In the genomic region with DNA sequence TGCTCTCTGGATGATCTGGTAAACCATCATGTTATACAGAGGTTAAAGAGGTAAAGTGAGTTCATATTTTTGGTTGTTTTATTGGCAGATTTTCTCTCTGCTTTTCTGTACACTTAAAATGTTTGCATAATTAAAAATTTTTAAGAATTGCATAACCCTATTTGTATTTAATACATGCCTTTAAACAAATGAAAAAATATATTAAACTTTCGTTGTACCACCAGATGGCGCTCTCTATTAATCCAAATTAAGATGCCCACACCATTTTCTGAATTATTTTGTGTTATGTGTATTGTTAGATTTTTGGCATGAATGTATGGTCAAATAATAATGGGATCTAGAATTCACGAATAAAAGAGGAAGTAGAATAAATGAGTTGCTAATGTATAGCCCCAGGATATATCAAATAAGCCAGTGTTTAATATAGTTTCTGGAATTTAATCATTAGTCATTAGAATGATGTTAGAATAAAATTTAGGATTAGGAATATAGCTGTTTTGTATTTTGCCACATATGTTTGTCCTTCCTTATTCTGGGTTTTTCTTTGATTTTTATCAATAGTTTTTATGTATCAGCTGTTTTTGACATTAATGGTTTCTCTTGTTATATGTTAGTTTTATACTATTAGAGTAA, we compare ENCODE assay signal across 8 cellular contexts. TPM values are rescaled to one million over a fixed set of nuclear protein-coding genes. Genes with fewer than 3 reads are reported as not detected.
DNase-seq lines count a peak whose midpoint lies in the region; ATAC-seq and TF ChIP-seq lines count a peak whose summit lies in the region.

No MANE protein-coding gene starts in this region.

- H4K20me1 ChIP-seq in fibroblast of lung (ENCODE audit: control insufficient read depth, extremely low read depth, insufficient read depth, low read length), result peaks cover 2% of the 10 kb centered on the region

- no peaks in the 10 kb centered on the region for H3K9me3 ChIP-seq in Caco-2
- H3K9me3 ChIP-seq in RWPE2 (ENCODE audit: severe bottlenecking), result no peaks in the 10 kb centered on the region
- no peaks in the 10 kb centered on the region for H3K9me3 ChIP-seq in fibroblast of lung (ENCODE audit: control insufficient read depth, insufficient read depth, low read depth, low read length)

- DNase-seq in Caco-2 (peak in 1 of 2 experiments; percentile 23), KBM-7 (peak; percentile 64), RWPE2 (ENCODE audit: low spot score) (no peak), fibroblast of lung (ENCODE audit: low read depth in 2 of 2) (peak; percentile 19 to 77), retina (peak; percentile 18), left colon (no peak), lower leg skin (ENCODE audit: low spot score in 2 of 2) (no peak)

- no peaks in the 10 kb centered on the region for H3K36me3 ChIP-seq in Caco-2 (ENCODE audit: control insufficient read depth, insufficient read depth, low read length)
- no peaks in the 10 kb centered on the region for H3K36me3 ChIP-seq in RWPE2 (ENCODE audit: low read depth)
- no peaks in the 10 kb centered on the region for H3K36me3 ChIP-seq in fibroblast of lung (ENCODE audit: control insufficient read depth, insufficient read depth, low read length)

- H3K79me2 ChIP-seq in fibroblast of lung (ENCODE audit: control insufficient read depth, insufficient read depth, low read length), result no peaks in the 10 kb centered on the region

- ATAC-seq in RWPE2 (ENCODE audit: low read depth), result no peak
- no peak for ATAC-seq in GM18909 (IDR thresholded peaks at IDR 0.05; ENCODE audit: poor library complexity, unreplicated experiment)
- ATAC-seq in left colon, result no peak

- peaks cover 6% of the 10 kb centered on the region for H3K4me1 Mint-ChIP-seq in Caco-2 (ENCODE audit: low read depth, unreplicated experiment)

- WGBS in lower leg skin, 2 donors, result 1 to 2% methylated on average over 3 of the region's 3 CpGs

- H3K27ac ChIP-seq in RWPE2 (ENCODE audit: poor library complexity, severe bottlenecking), result no peak overlapping the region
- H3K27ac ChIP-seq in fibroblast of lung (ENCODE audit: insufficient read depth, low read length), result no peak overlapping the region

- intact Hi-C loops in Caco-2 (cut with micrococcal nuclease; ENCODE audit: unreplicated experiment) (loop anchor here (1.0 to 2.0 kb wide), 2 partner anchors 178 to 306 kb away; no protein-coding TSS in a partner anchor), left colon (cut with DNase I, micrococcal nuclease) (loop anchor here in 1 of 2 donors (2.0 kb wide), 1 partner anchor 178 kb away; no protein-coding TSS in a partner anchor), lower leg skin (cut with DNase I; ENCODE audit: low total_unique reads) (loop anchor here (5.0 kb wide), 1 partner anchor 181 kb away; no protein-coding TSS in a partner anchor)

- no peaks in the 10 kb centered on the region for H3K9me3 Mint-ChIP-seq in Caco-2 (ENCODE audit: unreplicated experiment)

- TF ChIP-seq POLR2A in lower leg skin (IDR thresholded peaks at IDR 0.05), result no peak

- no peak overlapping the region for H3K27ac Mint-ChIP-seq in Caco-2 (ENCODE audit: unreplicated experiment)

- H3K4me3 Mint-ChIP-seq in Caco-2 (ENCODE audit: unreplicated experiment), result no peak overlapping the region

- in situ Hi-C loops in KBM-7 (cut with MboI; ENCODE audit: low pct_unique_long_range_greater_than_20kb, low sequenced_read_pairs), result loop anchor here (25.0 kb wide), 2 partner anchors 181 to 306 kb away; no protein-coding TSS in a partner anchor

- no peak overlapping the region for H2AFZ ChIP-seq in fibroblast of lung (ENCODE audit: low read length)

- POLR2A ChIA-PET in Caco-2 (lab: Charles Lee), result no interaction called here

- H3K9ac ChIP-seq in fibroblast of lung (ENCODE audit: insufficient read depth, low read length), result no peak overlapping the region

- H3K27me3 ChIP-seq in Caco-2 (replicated peaks; ENCODE audit: control insufficient read depth, insufficient read depth, low read length) (no peaks in the 10 kb centered on the region), RWPE2 (ENCODE audit: insufficient read depth, poor library complexity, severe bottlenecking) (no peaks in the 10 kb centered on the region), fibroblast of lung (ENCODE audit: control insufficient read depth, insufficient read depth, low read length) (no peaks in the 10 kb centered on the region)

- no TSS peak for BruUV-seq in Caco-2 (replicated peaks; lab: Mats Ljungman, UMichigan)

- no peaks in the 10 kb centered on the region for H3K27me3 Mint-ChIP-seq in Caco-2 (ENCODE audit: insufficient read depth, unreplicated experiment)

- CTCF ChIA-PET in Caco-2 (lab: Charles Lee), result interaction anchor here (0.8 to 1.1 kb wide), 2 partner anchors 177 to 249 kb away, joined by 3 to 5 read pairs; no protein-coding TSS in a partner anchor

- H3K4me1 ChIP-seq in Caco-2, result no peaks in the 10 kb centered on the region
- peaks cover 6% of the 10 kb centered on the region for H3K4me1 ChIP-seq in RWPE2 (ENCODE audit: insufficient read depth, poor library complexity, severe bottlenecking)
- H3K4me1 ChIP-seq in fibroblast of lung (ENCODE audit: control insufficient read depth, extremely low read depth, insufficient read depth, low read length), result no peaks in the 10 kb centered on the region

- no peak overlapping the region for H3K4me3 ChIP-seq in Caco-2 (ENCODE audit: low read depth, low read length)
- no peak overlapping the region for H3K4me3 ChIP-seq in RWPE2 (ENCODE audit: severe bottlenecking)
- H3K4me3 ChIP-seq in fibroblast of lung (replicated peaks in 1 of 4; ENCODE audit: control extremely low read depth in 1 of 4, insufficient read depth in 1 of 4, low read depth in 3 of 4, low read length in 4 of 4), result no peak overlapping the region
- H3K4me3 ChIP-seq in lower leg skin (ENCODE audit: low read depth, poor library complexity, severe bottlenecking), result no peak overlapping the region

- H3K4me2 ChIP-seq in fibroblast of lung (ENCODE audit: extremely low read depth, insufficient read depth, low read length), result no peak overlapping the region

- TF ChIP-seq CTCF in Caco-2 (IDR thresholded peaks at IDR 0.05; ENCODE audit: insufficient read depth in 1 of 2, low read depth in 1 of 2, low read length in 1 of 2, severe bottlenecking in 1 of 2, unreplicated experiment in 1 of 2), result peak; percentile 25 to 53
- peak; percentile 87 for TF ChIP-seq CTCF in RWPE2 (IDR thresholded peaks at IDR 0.05; ENCODE audit: poor library complexity, severe bottlenecking)
- TF ChIP-seq CTCF in fibroblast of lung (conservative IDR thresholded peaks at IDR 0.05 in 1 of 2, IDR thresholded peaks at IDR 0.05 in 1 of 2; ENCODE audit: low read depth in 1 of 2, low read length in 2 of 2), result peak in 1 of 2 donors; percentile 38
- no peak for TF ChIP-seq CTCF in lower leg skin (IDR thresholded peaks at IDR 0.05)

- H3K36me3 Mint-ChIP-seq in Caco-2 (ENCODE audit: insufficient read depth, unreplicated experiment), result no peaks in the 10 kb centered on the region

RNA-seq across cellular contexts. Expression of gene SMAP1, which starts 38.9 kb away (rescaled TPM):
- 36.1 and 36.2 TPM in 2 replicates for total RNA-seq in Caco-2 (2022)
- 14.4 and 18.3 TPM in 2 replicates for total RNA-seq in fibroblast of lung
- polyA plus RNA-seq in fibroblast of lung, result 25.2 and 25.7 TPM in 2 replicates
- polyA plus RNA-seq in fibroblast of lung (2012), result 21.0 and 21.2 TPM in 2 replicates
- 16.1 and 23.6 TPM in 2 replicates for polyA minus RNA-seq in fibroblast of lung (ENCODE audit: low replicate concordance)
- total RNA-seq in left colon, result 10 to 100 TPM; 47.4 to 48.4 TPM
- 10 to 100 TPM; 30.7 to 37.7 (median 34.9) TPM for total RNA-seq in lower leg skin

Comparison
In these comparisons a context has a peak if more than half of its experiments do, and no peak if none do; other contexts are left out.
1. DNase-seq: peak in KBM-7 (single experiment), fibroblast of lung (2 of 2) and retina (single experiment); none in RWPE2 (single experiment), left colon (0 of 2) and lower leg skin (0 of 2).
2. CTCF ChIP-seq: peak in Caco-2 (2 of 2) and RWPE2 (single experiment); none in lower leg skin (0 of 3).